Comparison of ENCODE assay signal across 11 cellular contexts in genomic region chr2:160377204-160377995, GRCh38.
DNase-seq lines count a peak whose midpoint lies in the region; ATAC-seq, FAIRE-seq and TF ChIP-seq lines count a peak whose summit lies in the region.
"Had no signal": no experiment of that assay in that cellular context is flagged by ENCODE, and none has a peak within 500 bp of the region (broad histone marks: within the 10 kb centered on the region; RNA-seq: fewer than 3 reads in every experiment).

No MANE protein-coding gene starts in this region.

- H4K20me1 ChIP-seq in SK-N-SH (ENCODE audit: insufficient read depth): peaks cover 96% of the 10 kb centered on the region
- no peaks in the 10 kb centered on the region for H4K20me1 ChIP-seq in K562 (replicated peaks; ENCODE audit: control insufficient read depth, insufficient read depth, low read length)

- H3K4me1 ChIP-seq in SK-N-SH (ENCODE audit: control insufficient read depth in 1 of 2, insufficient read depth in 2 of 2, low read depth in 1 of 2, low read length in 1 of 2) (peaks cover 27 to 72% of the 10 kb centered on the region in 2 experiments), K562 (replicated peaks in 1 of 2; ENCODE audit: control insufficient read depth in 2 of 2, insufficient read depth in 2 of 2, low read length in 2 of 2) (no peaks in the 10 kb centered on the region), liver (ENCODE audit: control insufficient read depth in 4 of 4, insufficient read depth in 4 of 4, low read length in 3 of 4) (peaks cover 12 to 35% (median 18%) of the 10 kb centered on the region in 4 donors), suprapubic skin (peaks cover 89% of the 10 kb centered on the region)

- no peak overlapping the region for H3K4me3 ChIP-seq in SK-N-SH (ENCODE audit: low read depth in 2 of 2, low read length in 1 of 2)
- H3K4me3 ChIP-seq in K562: no peak overlapping the region
- no peak overlapping the region for H3K4me3 ChIP-seq in liver (ENCODE audit: low read depth in 1 of 3, low read length in 3 of 3)
- no peak overlapping the region for H3K4me3 ChIP-seq in suprapubic skin

- H3K9me2 ChIP-seq in SK-N-SH: no peaks in the 10 kb centered on the region

- H3K27me3 ChIP-seq in SK-N-SH (ENCODE audit: insufficient read depth) (no peaks in the 10 kb centered on the region), K562 (ENCODE audit: control insufficient read depth in 2 of 2, insufficient read depth in 2 of 2, low read length in 2 of 2) (no peaks in the 10 kb centered on the region), liver (ENCODE audit: control insufficient read depth in 4 of 4, insufficient read depth in 4 of 4, low read length in 3 of 4) (no peaks in the 10 kb centered on the region), suprapubic skin (no peaks in the 10 kb centered on the region)

- TF ChIP-seq RAD21 in SK-N-SH (IDR thresholded peaks at IDR 0.05; ENCODE audit: low read length) (no peak), K562 (CRISPR knock-in tag; conservative IDR thresholded peaks at IDR 0.05 in 1 of 2, IDR thresholded peaks at IDR 0.05 in 1 of 2) (no peak), liver (IDR thresholded peaks at IDR 0.05) (no peak)

- DNase-seq in SK-N-SH: no peak
- no peak for DNase-seq in K562 (ENCODE audit: extremely low read depth in 1 of 4, low spot score in 3 of 4)
- DNase-seq in suprapubic skin (ENCODE audit: low spot score in 2 of 2): no peak
- no peak for DNase-seq in SW480 (ENCODE audit: low spot score)
- no peak for DNase-seq in erythroblast (lab: John Stamatoyannopoulos, UW)
- DNase-seq: activated CD4-positive, alpha-beta memory T cell treated with anti-CD3 and anti-CD28 coated beads, Interleukin-2, amount 10 ng/mL, durations not matched to agents 7 days and 5 days; NCI-H2171 treated with DMSO at 0.1 percent for 48 hours had no signal

- H3K4me2 ChIP-seq in SK-N-SH: no peak overlapping the region
- no peak overlapping the region for H3K4me2 ChIP-seq in K562 (ENCODE audit: insufficient read depth, low read length)

- no peak for TF ChIP-seq POLR2A in K562 (conservative IDR thresholded peaks at IDR 0.05)
- no peak for TF ChIP-seq POLR2A in suprapubic skin (IDR thresholded peaks at IDR 0.05)
- TF ChIP-seq POLR2A in erythroblast (IDR thresholded peaks at IDR 0.05; ENCODE audit: low read length): no peak

- H3K36me3 ChIP-seq in SK-N-SH (replicated peaks in 1 of 2; ENCODE audit: control insufficient read depth in 1 of 2, insufficient read depth in 2 of 2, low read length in 1 of 2) (peaks cover 0 to 2% of the 10 kb centered on the region in 2 experiments), K562 (ENCODE audit: control insufficient read depth, insufficient read depth, low read length) (no peaks in the 10 kb centered on the region), liver (ENCODE audit: control insufficient read depth in 4 of 4, insufficient read depth in 3 of 4, low read depth in 1 of 4, low read length in 3 of 4) (no peaks in the 10 kb centered on the region), suprapubic skin (no peaks in the 10 kb centered on the region)

- 81% methylated on average over 6 of the region's 6 CpGs for WGBS in SK-N-SH (ENCODE audit: low lambda C conversion rate)
- 0% methylated on average over 6 of the region's 6 CpGs for WGBS in K562 (ENCODE audit: insufficient coverage, low coverage, missing lambda C conversion rate)
- WGBS in liver: 71% methylated on average over 6 of the region's 6 CpGs
- WGBS in suprapubic skin: 63% methylated on average over 6 of the region's 6 CpGs

- CTCF ChIA-PET in SK-N-SH (lab: Yijun Ruan, JAX) (interaction anchor here (1.0 to 2.6 kb wide), 3 partner anchors 11 to 617 kb away, joined by 3 to 10 read pairs (median 4); no protein-coding TSS in a partner anchor), K562 (lab: Yijun Ruan, JAX; ENCODE audit: low intra/inter-chr PET ratio) (no interaction called here)

- BruUV-seq in K562 (replicated peaks; lab: Mats Ljungman, UMichigan): no TSS peak

- no peaks in the 10 kb centered on the region for H3K9me1 ChIP-seq in K562 (ENCODE audit: control insufficient read depth, insufficient read depth, low read length)

- in situ Hi-C loops in K562 (cut with MboI): no loop called here

- ATAC-seq in SK-N-SH treated with all-trans-retinoic acid at 6 μM for 48 hours (no peak), K562 (no peak), HG02885 (IDR thresholded peaks at IDR 0.05; ENCODE audit: poor library complexity, unreplicated experiment) (no peak)

- peak; percentile 48 for FAIRE-seq in K562 (lab: Jason Lieb, UNC)

- H3K27ac ChIP-seq in SK-N-SH (ENCODE audit: low read depth in 2 of 2, low read length in 1 of 2): peak overlapping the region in 1 of 2 experiments; percentile 2; a peak in 1 of 4 replicates
- no peak overlapping the region for H3K27ac ChIP-seq in K562 (ENCODE audit: extremely low read depth, low read depth, low read length)
- H3K27ac ChIP-seq in liver (ENCODE audit: low read depth in 1 of 2, low read length in 2 of 2): peak overlapping the region; percentile 26 to 44
- H3K27ac ChIP-seq in suprapubic skin: peak overlapping the region; percentile 26
- H3K27ac ChIP-seq: 22Rv1 had no signal

- H3K79me2 ChIP-seq in SK-N-SH (ENCODE audit: insufficient read depth) (peaks cover 100% of the 10 kb centered on the region), K562 (ENCODE audit: control insufficient read depth, insufficient read depth, low read length) (no peaks in the 10 kb centered on the region)

- H2AFZ ChIP-seq in SK-N-SH (ENCODE audit: low read depth): no peak overlapping the region
- no peak overlapping the region for H2AFZ ChIP-seq in K562 (ENCODE audit: low read depth, low read length)

- H3K9me3 ChIP-seq in SK-N-SH: no peaks in the 10 kb centered on the region
- no peaks in the 10 kb centered on the region for H3K9me3 ChIP-seq in K562 (replicated peaks; ENCODE audit: control insufficient read depth, insufficient read depth, low read depth, low read length)
- H3K9me3 ChIP-seq in liver (ENCODE audit: control insufficient read depth in 4 of 4, low read length in 3 of 4): no peaks in the 10 kb centered on the region
- H3K9me3 ChIP-seq in suprapubic skin: no peaks in the 10 kb centered on the region

- TF ChIP-seq CTCF in SK-N-SH (IDR thresholded peaks at IDR 0.05) (peak; percentile 30; the same call in 1 of the 2 replicates), K562 (IDR thresholded peaks at IDR 0.05 in 2 of 3, conservative IDR thresholded peaks at IDR 0.05 in 1 of 3; ENCODE audit: insufficient read depth in 2 of 3, low read depth in 1 of 3, low read length in 3 of 3) (no peak; a peak in 1 of 6 replicates), liver (IDR thresholded peaks at IDR 0.05; ENCODE audit: low read depth, low read length, missing input control) (no peak), suprapubic skin (IDR thresholded peaks at IDR 0.05) (no peak)

- H3F3A ChIP-seq in SK-N-SH (replicated peaks; ENCODE audit: insufficient read depth): peaks cover 21% of the 10 kb centered on the region

- TF ChIP-seq EP300 in SK-N-SH (IDR thresholded peaks at IDR 0.05; ENCODE audit: borderline replicate concordance in 1 of 2, low read depth in 1 of 2, low read length in 1 of 2) (no peak), K562 (IDR thresholded peaks at IDR 0.05; ENCODE audit: low read length) (no peak), suprapubic skin (IDR thresholded peaks at IDR 0.05) (no peak)

- POLR2A ChIA-PET in SK-N-SH (lab: Yijun Ruan, JAX) (no interaction called here), K562 (lab: Yijun Ruan, JAX) (interaction anchor here (0.6 kb wide), 3 partner anchors 99 to 301 kb away, joined by 3 read pairs; no protein-coding TSS in a partner anchor)

- H3K9ac ChIP-seq in SK-N-SH (no peak overlapping the region), K562 (ENCODE audit: insufficient read depth in 1 of 2, low read depth in 2 of 2, low read length in 2 of 2) (no peak overlapping the region), liver (ENCODE audit: low read depth in 1 of 2, low read length in 2 of 2) (no peak overlapping the region)

- intact Hi-C loops in K562 (cut with micrococcal nuclease): no loop called here

TF ChIP-seq in SK-N-SH, 30 proteins besides CTCF, POLR2A, EP300 and RAD21 (continues in another document):
- no peak for TF ChIP-seq YY1 (IDR thresholded peaks at IDR 0.05; ENCODE audit: low read depth)

TF ChIP-seq in K562, 482 proteins besides CTCF, POLR2A, EP300 and RAD21 (continues in another document):
- TF ChIP-seq BCL6 (CRISPR knock-in tag; IDR thresholded peaks at IDR 0.05): no peak
- no peak for TF ChIP-seq RFX5 (IDR thresholded peaks at IDR 0.05; ENCODE audit: low read depth, low read length)
- no peak for TF ChIP-seq ESRRA (IDR thresholded peaks at IDR 0.05; ENCODE audit: borderline replicate concordance, low read depth)
- no peak for TF ChIP-seq ELK3 (CRISPR knock-in tag; IDR thresholded peaks at IDR 0.05)
- no peak for TF ChIP-seq ZNF124 (CRISPR knock-in tag; IDR thresholded peaks at IDR 0.05)

TF ChIP-seq in liver, 16 proteins besides CTCF, POLR2A, EP300 and RAD21:
- no peak for TF ChIP-seq YY1 (IDR thresholded peaks at IDR 0.05)
- no peak for TF ChIP-seq EGR1 (IDR thresholded peaks at IDR 0.05; ENCODE audit: low read depth in 2 of 2)
- no peak for TF ChIP-seq ATF3 (IDR thresholded peaks at IDR 0.05)
- TF ChIP-seq FOXA1 (IDR thresholded peaks at IDR 0.05): no peak
- no peak for TF ChIP-seq JUND (IDR thresholded peaks at IDR 0.05)
- no peak for TF ChIP-seq GABPA (IDR thresholded peaks at IDR 0.05 in 1 of 2, conservative IDR thresholded peaks at IDR 0.05 in 1 of 2)
- TF ChIP-seq SP1 (IDR thresholded peaks at IDR 0.05): no peak
- TF ChIP-seq FOXA2 (IDR thresholded peaks at IDR 0.05): no peak
- TF ChIP-seq HNF4A (conservative IDR thresholded peaks at IDR 0.05): no peak

Comparison
In these comparisons a context has a peak if more than half of its experiments do, and no peak if none do; other contexts are left out.
1. Of the 27 proteins assayed by ChIP-seq in both K562 and SK-N-SH: peak only in K562: none; only in SK-N-SH: CTCF; in both: none; in neither: 26.